In genomic region chr1:62295921-62296451, GRCh38 we compare ENCODE assay signal across 8 cellular contexts. TPM values are rescaled to one million over a fixed set of nuclear protein-coding genes. Genes with fewer than 3 reads are reported as not detected.
A peak's percentile ranks its signal among the peaks of the same experiment; 100 is the strongest.
DNase-seq lines count a peak whose midpoint lies in the region; TF ChIP-seq lines count a peak whose summit lies in the region.

No MANE protein-coding gene starts in this region.

- intact Hi-C loops in activated CD4-positive, alpha-beta memory T cell treated with anti-CD3 and anti-CD28 coated beads for 36 hours (cut with micrococcal nuclease): no loop called here

- no peaks in the 10 kb centered on the region for H3K9me3 ChIP-seq in HEK293 (ENCODE audit: control insufficient read depth, insufficient read depth, low read depth, low read length)

- H3K27me3 Mint-ChIP-seq in activated CD4-positive, alpha-beta memory T cell treated with anti-CD3 and anti-CD28 coated beads for 36 hours: peaks cover 6% of the 10 kb centered on the region

- no peak for TF ChIP-seq CTCF in HEK293 (tag by site-specific recombination; IDR thresholded peaks at IDR 0.05)

- no peak overlapping the region for H3K4me3 ChIP-seq in HEK293 (ENCODE audit: low read depth, low read length)

- H3K27ac Mint-ChIP-seq in activated CD4-positive, alpha-beta memory T cell treated with anti-CD3 and anti-CD28 coated beads for 36 hours: no peak overlapping the region

- POLR2A ChIA-PET in HEK293 (lab: Yijun Ruan, JAX): no interaction called here
- POLR2A ChIA-PET in activated CD4-positive, alpha-beta memory T cell treated with anti-CD3 and anti-CD28 coated beads for 36 hours (lab: Charles Lee): no interaction called here

- peaks cover 16% of the 10 kb centered on the region for H3K4me1 ChIP-seq in HEK293 (ENCODE audit: control insufficient read depth, insufficient read depth, low read length)

- peaks cover 11% of the 10 kb centered on the region for H3K4me1 Mint-ChIP-seq in activated CD4-positive, alpha-beta memory T cell treated with anti-CD3 and anti-CD28 coated beads for 36 hours (ENCODE audit: low read depth)

- CTCF ChIA-PET in HEK293 (lab: Yijun Ruan, JAX): no interaction called here
- CTCF ChIA-PET in activated CD4-positive, alpha-beta memory T cell treated with anti-CD3 and anti-CD28 coated beads for 36 hours (lab: Charles Lee): no interaction called here

- DNase-seq in ELR (ENCODE audit: low read depth): peak; percentile 55
- DNase-seq in RPMI8226: peak; percentile 89
- DNase-seq in kidney tubule cell (ENCODE audit: low spot score): peak; percentile 40
- DNase-seq in activated CD4-positive, alpha-beta memory T cell treated with anti-CD3 and anti-CD28 coated beads for 36 hours: no peak
- no peak for DNase-seq in NCI-H1048 (lab: John Stamatoyannopoulos, UW)
- DNase-seq in NK-92 treated with Interleukin-12 subunit alpha and Interleukin-12 subunit beta, amount 100 ng/mL, for 24 hours (lab: John Stamatoyannopoulos, UW): no peak
- no peak for DNase-seq in SIG-M5 treated with dmso at 0.1 percent for 504 hours (lab: John Stamatoyannopoulos, UW; ENCODE audit: unreplicated experiment)

- H3K36me3 ChIP-seq in HEK293 (ENCODE audit: control insufficient read depth in 2 of 2, insufficient read depth in 1 of 2, low read length in 2 of 2): no peaks in the 10 kb centered on the region

- no peak overlapping the region; the same call in 1 of the 2 replicates for H3K27ac ChIP-seq in HEK293 (ENCODE audit: extremely low read depth, low read depth, low read length)

- no peaks in the 10 kb centered on the region for H3K9me3 Mint-ChIP-seq in activated CD4-positive, alpha-beta memory T cell treated with anti-CD3 and anti-CD28 coated beads for 36 hours

- no peaks in the 10 kb centered on the region for H3K36me3 Mint-ChIP-seq in activated CD4-positive, alpha-beta memory T cell treated with anti-CD3 and anti-CD28 coated beads for 36 hours

- no peak overlapping the region for H3K4me3 Mint-ChIP-seq in activated CD4-positive, alpha-beta memory T cell treated with anti-CD3 and anti-CD28 coated beads for 36 hours

TF ChIP-seq in HEK293, 187 proteins besides CTCF, POLR2A, EP300 and RAD21 (continues in another document):
- TF ChIP-seq PRDM10 (tag by site-specific recombination; IDR thresholded peaks at IDR 0.05) (peak; percentile 50; the same call in 1 of the 2 replicates), ZNF223 (tag by site-specific recombination; IDR thresholded peaks at IDR 0.05) (no peak), ZNF747 (tag by site-specific recombination; IDR thresholded peaks at IDR 0.05) (no peak), ZNF639 (tag by site-specific recombination; IDR thresholded peaks at IDR 0.05) (no peak), ZBTB44 (tag by site-specific recombination; IDR thresholded peaks at IDR 0.05) (0 out of 2 replicates have a peak, but pooled peaks have one; percentile 40), EGR2 (tag by site-specific recombination; IDR thresholded peaks at IDR 0.05; ENCODE audit: low read depth) (peak; percentile 31; the same call in 1 of the 2 replicates), ZBTB7A (tag by site-specific recombination; IDR thresholded peaks at IDR 0.05; ENCODE audit: low read depth) (no peak), ZNF211 (tag by site-specific recombination; IDR thresholded peaks at IDR 0.05; ENCODE audit: low read depth) (no peak), FEZF1 (tag by site-specific recombination; IDR thresholded peaks at IDR 0.05) (no peak), ZNF366 (tag by site-specific recombination; conservative IDR thresholded peaks at IDR 0.05) (no peak; the same call in 1 of the 2 replicates), ZNF18 (tag by site-specific recombination; IDR thresholded peaks at IDR 0.05) (no peak), ZBTB17 (tag by site-specific recombination; IDR thresholded peaks at IDR 0.05) (0 out of 2 replicates have a peak, but pooled peaks have one; percentile 40), ZSCAN23 (tag by site-specific recombination; IDR thresholded peaks at IDR 0.05) (no peak), GLIS1 (tag by site-specific recombination; IDR thresholded peaks at IDR 0.05) (no peak), ZNF449 (tag by site-specific recombination; IDR thresholded peaks at IDR 0.05) (no peak), ZNF830 (tag by site-specific recombination; IDR thresholded peaks at IDR 0.05; ENCODE audit: low read depth) (no peak), ZNF624 (tag by site-specific recombination; IDR thresholded peaks at IDR 0.05) (no peak)

RNA-seq across cellular contexts. Expression of gene KANK4, which starts 23.2 kb away (rescaled TPM):
- not detected for total RNA-seq in activated CD4-positive, alpha-beta memory T cell treated with anti-CD3 and anti-CD28 coated beads for 36 hours

Comparison
In these comparisons a context has a peak if more than half of its experiments do, and no peak if none do; other contexts are left out.
1. DNase-seq: peak in ELR (single experiment), RPMI8226 (single experiment) and kidney tubule cell (single experiment); none in activated CD4-positive, alpha-beta memory T cell treated with anti-CD3 and anti-CD28 coated beads for 36 hours (single experiment), NCI-H1048 (single experiment), NK-92 treated with Interleukin-12 subunit alpha and Interleukin-12 subunit beta, amount 100 ng/mL, for 24 hours (single experiment) and SIG-M5 treated with dmso at 0.1 percent for 504 hours (single experiment).